In the genomic region with DNA sequence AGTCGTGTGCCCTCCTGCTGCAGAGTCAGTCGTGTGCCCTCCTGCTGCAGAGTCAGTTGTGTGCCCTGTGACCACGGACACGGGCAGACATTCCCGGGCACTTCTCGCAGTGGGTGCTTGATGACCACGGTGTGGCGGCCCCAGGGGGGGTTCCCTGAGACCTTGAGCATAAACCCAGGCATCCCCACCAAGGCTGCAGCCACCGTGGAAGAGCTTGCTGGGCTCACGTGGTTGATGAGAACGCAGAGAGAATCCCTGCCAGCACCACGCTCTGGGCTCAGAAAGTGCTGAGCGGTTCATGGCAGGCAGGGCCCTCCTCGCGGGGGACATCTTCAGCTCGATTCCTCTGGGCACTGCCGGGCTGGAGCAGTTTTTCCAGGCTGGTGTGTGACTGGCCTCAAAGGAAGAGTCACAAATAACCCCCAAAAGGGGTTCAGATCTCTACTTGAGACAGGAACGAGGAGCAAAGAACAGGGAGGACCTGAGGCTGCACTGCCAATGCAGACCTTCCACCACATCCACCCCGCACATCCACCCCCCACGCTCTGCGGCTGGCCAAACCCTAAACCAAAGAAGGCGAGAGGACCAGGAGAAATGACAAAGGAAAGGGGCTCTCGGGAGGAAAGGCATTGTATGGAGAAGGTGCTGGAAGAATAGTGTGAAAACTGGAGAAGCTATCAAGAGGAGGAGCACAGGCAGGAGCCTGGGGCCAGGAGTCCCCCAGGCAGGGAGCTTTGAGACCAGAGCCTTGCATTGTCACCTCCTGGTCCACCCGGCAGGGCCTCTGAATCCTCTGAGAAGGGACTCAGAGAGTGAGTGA, we compare ENCODE assay signal across 26 cellular contexts. TPM values are rescaled to one million over a fixed set of nuclear protein-coding genes. Genes with fewer than 3 reads are reported as not detected.
DNase-seq lines count a peak whose midpoint lies in the region; ATAC-seq, FAIRE-seq and TF ChIP-seq lines count a peak whose summit lies in the region.
"Had no signal": no experiment of that assay in that cellular context is flagged by ENCODE, and none has a peak within 500 bp of the region (broad histone marks: within the 10 kb centered on the region; RNA-seq: fewer than 3 reads in every experiment).

No MANE protein-coding gene starts in this region.

- peaks cover 7% of the 10 kb centered on the region for H3K27me3 Mint-ChIP-seq in neural progenitor cell (ENCODE audit: insufficient read depth, low read depth)

- H3K4me3 ChIP-seq in bronchial epithelial cell (ENCODE audit: low read depth, low read length) (no peak overlapping the region), neural progenitor cell (no peak overlapping the region), HAP-1 (no peak overlapping the region)

- H3K79me2 ChIP-seq in neural progenitor cell (ENCODE audit: low read depth), result no peaks in the 10 kb centered on the region

- no peaks in the 10 kb centered on the region for H3F3A ChIP-seq in neural progenitor cell (ENCODE audit: low read depth)

- H3K4me2 ChIP-seq in neural progenitor cell, result no peak overlapping the region
- H3K4me2 ChIP-seq: KMS-11 had no signal

- peak overlapping the region; percentile 69 for H3K27ac Mint-ChIP-seq in neural progenitor cell
- no peak overlapping the region for H3K27ac Mint-ChIP-seq in stimulated activated effector memory CD8-positive, alpha-beta T cell treated with anti-CD3 and anti-CD28 coated beads, Interleukin-12 subunit alpha, Interleukin-12 subunit beta, amount 100 ng/mL, for 72 hours
- H3K27ac Mint-ChIP-seq: B cell; CD8-positive, alpha-beta T cell had no signal

- H3K9me3 Mint-ChIP-seq in neural progenitor cell, result no peaks in the 10 kb centered on the region
- H3K9me3 Mint-ChIP-seq in stimulated activated effector memory CD8-positive, alpha-beta T cell treated with anti-CD3 and anti-CD28 coated beads, Interleukin-12 subunit alpha, Interleukin-12 subunit beta, amount 100 ng/mL, for 72 hours, result no peaks in the 10 kb centered on the region
- H3K9me3 Mint-ChIP-seq: CD8-positive, alpha-beta T cell had no signal

- no peak overlapping the region for H2AFZ ChIP-seq in neural progenitor cell (replicated peaks)

- DNase-seq in bronchial epithelial cell (ENCODE audit: low read depth), result no peak
- DNase-seq in left lobe of liver (ENCODE audit: low spot score), result no peak
- no peak for DNase-seq in neural progenitor cell (ENCODE audit: low spot score)
- DNase-seq in stimulated activated effector memory CD8-positive, alpha-beta T cell treated with anti-CD3 and anti-CD28 coated beads, Interleukin-12 subunit alpha, Interleukin-12 subunit beta, amount 100 ng/mL, for 72 hours (ENCODE audit: low spot score in 2 of 2), result no peak
- no peak for DNase-seq in GM19239 (ENCODE audit: insufficient read length, low spot score)
- DNase-seq in HAP-1 (ENCODE audit: low spot score in 2 of 2), result no peak
- DNase-seq: CD8-positive, alpha-beta T cell; DMS 273 treated with DMSO at 0.1 percent for 48 hours; DMS79; GF-D8; IMR-90; MM.1S; NCI-H1417; NCI-H1694; NCI-H2029 treated with DMSO at 0.1 percent for 48 hours; NCI-H2227 treated with DMSO at 0.1 percent for 48 hours; NCI-H526 treated with DMSO at 0.1 percent for 48 hours; SHP77 had no signal

- TF ChIP-seq CTCF in bronchial epithelial cell (IDR thresholded peaks at IDR 0.05; ENCODE audit: insufficient read depth, low read length, severe bottlenecking) (no peak), neural progenitor cell (IDR thresholded peaks at IDR 0.05) (no peak)

- no peaks in the 10 kb centered on the region for H3K27me3 ChIP-seq in bronchial epithelial cell (ENCODE audit: control insufficient read depth, insufficient read depth, low read length)
- H3K27me3 ChIP-seq in neural progenitor cell, result no peaks in the 10 kb centered on the region
- H3K27me3 ChIP-seq in HAP-1 (ENCODE audit: low read depth), result no peaks in the 10 kb centered on the region

- no peaks in the 10 kb centered on the region for H4K20me1 ChIP-seq in neural progenitor cell (ENCODE audit: low read depth)

- FAIRE-seq in bronchial epithelial cell (lab: Jason Lieb, UNC) (peak; percentile 91), GM19239 (lab: Jason Lieb, UNC) (no peak)
- FAIRE-seq: GM12891, H54 had no signal

- no peaks in the 10 kb centered on the region for H3K36me3 Mint-ChIP-seq in neural progenitor cell
- H3K36me3 Mint-ChIP-seq in stimulated activated effector memory CD8-positive, alpha-beta T cell treated with anti-CD3 and anti-CD28 coated beads, Interleukin-12 subunit alpha, Interleukin-12 subunit beta, amount 100 ng/mL, for 72 hours, result no peaks in the 10 kb centered on the region
- H3K36me3 Mint-ChIP-seq: CD8-positive, alpha-beta T cell had no signal

- H3K9ac ChIP-seq in neural progenitor cell, result no peak overlapping the region
- H3K9ac ChIP-seq: KMS-11 had no signal

- no peaks in the 10 kb centered on the region for H3K36me3 ChIP-seq in bronchial epithelial cell (ENCODE audit: control insufficient read depth, insufficient read depth, low read length)
- no peaks in the 10 kb centered on the region for H3K36me3 ChIP-seq in neural progenitor cell
- H3K36me3 ChIP-seq in HAP-1 (replicated peaks), result no peaks in the 10 kb centered on the region

- ATAC-seq in left lobe of liver (peak; percentile 13), GM21737 (IDR thresholded peaks at IDR 0.05; ENCODE audit: unreplicated experiment) (no peak)
- peak; percentile 11 for ATAC-seq in stimulated activated effector memory CD8-positive, alpha-beta T cell treated with anti-CD3 and anti-CD28 coated beads, Interleukin-12 subunit alpha, Interleukin-12 subunit beta, amount 100 ng/mL, for 72 hours
- ATAC-seq: CD8-positive, alpha-beta T cell; Panc1 had no signal

- H3K9me3 ChIP-seq in neural progenitor cell (ENCODE audit: low read depth) (no peaks in the 10 kb centered on the region), HAP-1 (no peaks in the 10 kb centered on the region)

- in situ Hi-C loops in HAP-1 (cut with MboI; ENCODE audit: low sequenced_read_pairs), result no loop called here

- H3K4me3 Mint-ChIP-seq in neural progenitor cell, result no peak overlapping the region
- no peak overlapping the region for H3K4me3 Mint-ChIP-seq in stimulated activated effector memory CD8-positive, alpha-beta T cell treated with anti-CD3 and anti-CD28 coated beads, Interleukin-12 subunit alpha, Interleukin-12 subunit beta, amount 100 ng/mL, for 72 hours
- H3K4me3 Mint-ChIP-seq: B cell; CD8-positive, alpha-beta T cell had no signal

- no peak overlapping the region for H3K27ac ChIP-seq in neural progenitor cell
- H3K27ac ChIP-seq: C4-2B, KMS-11, RWPE1 had no signal

- peaks cover 3% of the 10 kb centered on the region for H3K4me1 Mint-ChIP-seq in neural progenitor cell
- H3K4me1 Mint-ChIP-seq in stimulated activated effector memory CD8-positive, alpha-beta T cell treated with anti-CD3 and anti-CD28 coated beads, Interleukin-12 subunit alpha, Interleukin-12 subunit beta, amount 100 ng/mL, for 72 hours, result no peaks in the 10 kb centered on the region
- H3K4me1 Mint-ChIP-seq: B cell had no signal

- H3K4me1 ChIP-seq in neural progenitor cell, result peaks cover 6% of the 10 kb centered on the region
- no peaks in the 10 kb centered on the region for H3K4me1 ChIP-seq in HAP-1

RNA-seq across cellular contexts. Expression of a gene that starts 8.4 kb away (rescaled TPM):
- total RNA-seq in bronchial epithelial cell (11.3 and 19.1 TPM in 2 replicates), left lobe of liver (8.0 TPM), neural progenitor cell (ENCODE audit: low replicate concordance) (1.4 and 2.6 TPM in 2 replicates)

RNA-seq across cellular contexts. Expression of a gene that starts 23.5 kb away (rescaled TPM):
- total RNA-seq in bronchial epithelial cell (9.2 and 11.4 TPM in 2 replicates), left lobe of liver (9.0 TPM), neural progenitor cell (ENCODE audit: low replicate concordance) (8.5 and 11.2 TPM in 2 replicates)

RNA-seq across cellular contexts. Expression of a gene that starts 57.0 kb away (rescaled TPM):
- total RNA-seq in bronchial epithelial cell (36.1 and 44.3 TPM in 2 replicates), left lobe of liver (5.3 TPM), neural progenitor cell (ENCODE audit: low replicate concordance) (5.3 and 29.3 TPM in 2 replicates)
